ENCODE assay signal across 8 cellular contexts in the genomic region with DNA sequence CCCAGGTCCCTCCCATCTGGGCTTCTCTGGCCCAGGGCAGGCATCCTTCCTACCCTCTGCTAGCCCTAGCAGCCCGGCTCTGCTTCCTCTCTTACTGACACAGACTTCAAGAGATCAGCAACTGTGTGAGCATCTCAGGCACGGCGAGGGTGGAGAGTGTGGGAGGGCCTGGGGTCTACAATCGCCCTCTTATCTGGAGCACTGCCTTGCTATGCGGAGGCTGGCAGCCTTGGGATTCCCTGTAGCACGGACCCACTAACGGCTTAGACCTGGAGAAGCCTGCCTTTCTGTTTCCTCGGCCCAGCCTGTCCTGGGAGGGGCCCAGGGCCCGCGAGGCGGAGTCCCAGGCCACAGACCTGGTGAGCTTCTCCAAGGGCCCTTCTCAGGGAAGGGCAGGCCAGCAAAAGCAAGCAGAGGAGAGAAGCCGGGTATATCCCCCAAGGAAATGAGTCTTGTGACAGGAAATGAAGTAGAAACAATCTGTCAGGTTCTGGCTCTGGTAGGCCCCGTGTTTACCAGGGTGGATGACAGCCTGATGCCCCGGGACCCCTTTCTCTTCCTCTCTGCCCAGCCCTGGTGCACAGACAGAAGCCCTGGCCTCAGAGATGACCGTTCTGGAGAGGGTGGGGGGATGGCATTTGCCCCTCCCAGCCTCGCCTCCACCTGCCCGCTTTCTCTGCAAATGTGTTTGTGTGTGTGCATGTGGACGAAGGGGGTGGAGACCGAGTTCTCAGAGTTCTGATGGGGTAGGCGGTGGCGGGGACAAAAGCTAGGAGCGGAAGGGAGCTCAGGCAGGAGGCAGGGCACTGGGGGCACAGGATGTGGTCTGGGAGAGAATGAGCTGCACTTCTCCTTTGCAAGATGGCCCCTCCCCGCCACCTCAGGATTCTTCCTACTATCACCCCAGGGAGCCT. TPM values are rescaled to one million over a fixed set of nuclear protein-coding genes. Genes with fewer than 3 reads are reported as not detected.
DNase-seq lines count a peak whose midpoint lies in the region; ATAC-seq, FAIRE-seq and TF ChIP-seq lines count a peak whose summit lies in the region.

No MANE protein-coding gene starts in this region.

- H3K9me3 Mint-ChIP-seq in activated naive CD4-positive, alpha-beta T cell treated with anti-CD3 and anti-CD28 coated beads, Interleukin-2, amount 10 ng/mL, durations not matched to agents 7 days and 5 days: no peaks in the 10 kb centered on the region

- peaks cover 29% of the 10 kb centered on the region for H3K79me2 ChIP-seq in PC-9 (ENCODE audit: low read depth)

- no peak for ATAC-seq in HG02870 (IDR thresholded peaks at IDR 0.05; ENCODE audit: unreplicated experiment)
- no peak for ATAC-seq in GM18511 (IDR thresholded peaks at IDR 0.05; ENCODE audit: unreplicated experiment)

- no peak overlapping the region for H2AFZ ChIP-seq in PC-9

- peak overlapping the region; percentile 89 for H3K4me3 Mint-ChIP-seq in activated naive CD4-positive, alpha-beta T cell treated with anti-CD3 and anti-CD28 coated beads, Interleukin-2, amount 10 ng/mL, durations not matched to agents 7 days and 5 days

- CTCF ChIA-PET in PC-9 (lab: Charles Lee): interaction anchor here (0.5 to 1.1 kb wide), 4 partner anchors 23 to 288 kb away, joined by 3 to 7 read pairs (median 5); no protein-coding TSS in a partner anchor
- CTCF ChIA-PET in activated naive CD4-positive, alpha-beta T cell treated with anti-CD3 and anti-CD28 coated beads, Interleukin-2, amount 10 ng/mL, durations not matched to agents 7 days and 5 days (lab: Charles Lee): interaction anchor here (0.6 to 9.1 kb wide), 6 partner anchors 19 to 115 kb away, joined by 3 to 130 read pairs (median 4); no protein-coding TSS in a partner anchor

- no peaks in the 10 kb centered on the region for H3K9me2 ChIP-seq in PC-9 (ENCODE audit: insufficient read depth)

- POLR2A ChIA-PET in PC-9 (lab: Charles Lee; ENCODE audit: unreplicated experiment): interaction anchor here (0.5 to 2.6 kb wide), 14 partner anchors 22 to 630 kb away, joined by 3 to 53 read pairs (median 9); a partner anchor contains a TSS

- H3K27me3 Mint-ChIP-seq in activated naive CD4-positive, alpha-beta T cell treated with anti-CD3 and anti-CD28 coated beads, Interleukin-2, amount 10 ng/mL, durations not matched to agents 7 days and 5 days: peaks cover 5% of the 10 kb centered on the region

- H3K27me3 ChIP-seq in PC-9 (ENCODE audit: insufficient read depth, low read depth) (no peaks in the 10 kb centered on the region), left ventricle myocardium inferior (ENCODE audit: low read depth) (no peaks in the 10 kb centered on the region)

- H4K20me1 ChIP-seq in PC-9 (ENCODE audit: insufficient read depth): peaks cover 2% of the 10 kb centered on the region; the same call in 1 of the 2 replicates

- BruUV-seq in PC-9 (replicated peaks; lab: Mats Ljungman, UMichigan): no TSS peak

- H3K27ac Mint-ChIP-seq in activated naive CD4-positive, alpha-beta T cell treated with anti-CD3 and anti-CD28 coated beads, Interleukin-2, amount 10 ng/mL, durations not matched to agents 7 days and 5 days: peak overlapping the region; percentile 98

- H3K36me3 Mint-ChIP-seq in activated naive CD4-positive, alpha-beta T cell treated with anti-CD3 and anti-CD28 coated beads, Interleukin-2, amount 10 ng/mL, durations not matched to agents 7 days and 5 days: peaks cover 27% of the 10 kb centered on the region

- FAIRE-seq in RCC 7860 (lab: Jason Lieb, UNC): no peak

- H3K4me1 ChIP-seq in PC-9 (replicated peaks; ENCODE audit: insufficient read depth) (peaks cover 19% of the 10 kb centered on the region), left ventricle myocardium inferior (peaks cover 55% of the 10 kb centered on the region)

- peaks cover 38% of the 10 kb centered on the region for H3K4me1 Mint-ChIP-seq in activated naive CD4-positive, alpha-beta T cell treated with anti-CD3 and anti-CD28 coated beads, Interleukin-2, amount 10 ng/mL, durations not matched to agents 7 days and 5 days

- DNase-seq in GF-D8 (lab: John Stamatoyannopoulos, UW) (peak; percentile 86), PC-9 (peak in 1 of 2 experiments; percentile 75), left ventricle myocardium inferior (peak; percentile 68), RCC 7860 (ENCODE audit: low spot score) (no peak)
- DNase-seq in activated naive CD4-positive, alpha-beta T cell treated with anti-CD3 and anti-CD28 coated beads, Interleukin-2, amount 10 ng/mL, durations not matched to agents 7 days and 5 days: peak; percentile 90

- H3K36me3 ChIP-seq in PC-9 (ENCODE audit: low read depth) (0 out of 2 replicates have a peak, but pooled peaks cover 10% of the 10 kb centered on the region), left ventricle myocardium inferior (peaks cover 39% of the 10 kb centered on the region)

- H3K9me3 ChIP-seq in PC-9 (ENCODE audit: insufficient read depth, low read depth): no peaks in the 10 kb centered on the region
- H3K9me3 ChIP-seq in left ventricle myocardium inferior (replicated peaks): no peaks in the 10 kb centered on the region

- peaks cover 23% of the 10 kb centered on the region for H3F3A ChIP-seq in PC-9 (ENCODE audit: insufficient read depth, low read depth)

- H3K4me3 ChIP-seq in PC-9: peak overlapping the region; percentile 60; the same call in 1 of the 2 replicates
- H3K4me3 ChIP-seq in left ventricle myocardium inferior: peak overlapping the region; percentile 100
- H3K4me3 ChIP-seq in skin epidermis: peak overlapping the region in 6 of 7 experiments; percentile 79 to 100 (median 84)

- H3K4me2 ChIP-seq in PC-9: peak overlapping the region; percentile 85

- H3K27ac ChIP-seq in PC-9 (no peak overlapping the region), left ventricle myocardium inferior (replicated peaks) (peak overlapping the region; percentile 98), skin epidermis (peak overlapping the region; percentile 31 to 99 (median 95))

- intact Hi-C loops in PC-9 (cut with micrococcal nuclease; ENCODE audit: unreplicated experiment) (loop anchor here (2.0 to 10.0 kb wide), 4 partner anchors 45 to 501 kb away; a partner anchor contains a TSS), left ventricle myocardium inferior (cut with micrococcal nuclease) (loop anchor here (10.0 kb wide), 1 partner anchor 111 kb away; a partner anchor contains a TSS)

- TF ChIP-seq CTCF in PC-9 (conservative IDR thresholded peaks at IDR 0.05) (no peak), left ventricle myocardium inferior (IDR thresholded peaks at IDR 0.05; ENCODE audit: borderline replicate concordance) (no peak)

RNA-seq across cellular contexts. Expression of a gene that starts 2.5 kb away (rescaled TPM):
- total RNA-seq in PC-9 (2021) (86.6 and 89.6 TPM in 2 replicates), left ventricle myocardium inferior (26.6 TPM)

RNA-seq across cellular contexts. Expression of a gene that starts 2.7 kb away (rescaled TPM):
- total RNA-seq in PC-9 (2021): 2.7 and 4.6 TPM in 2 replicates
- total RNA-seq in left ventricle myocardium inferior: 0.25 TPM

RNA-seq across cellular contexts. Expression of a gene that starts 9.7 kb away (rescaled TPM):
- total RNA-seq in PC-9 (2021) (11.0 and 15.3 TPM in 2 replicates), left ventricle myocardium inferior (1.1 TPM)

RNA-seq across cellular contexts. Expression of a gene that starts 18.8 kb away (rescaled TPM):
- total RNA-seq in PC-9 (2021): 25.1 and 35.2 TPM in 2 replicates
- 40.8 TPM for total RNA-seq in left ventricle myocardium inferior

RNA-seq across cellular contexts. Expression of a gene that starts 29.0 kb away (rescaled TPM):
- total RNA-seq in PC-9 (2021): 38.1 and 38.8 TPM in 2 replicates
- 10.2 TPM for total RNA-seq in left ventricle myocardium inferior
